In the genomic region with DNA sequence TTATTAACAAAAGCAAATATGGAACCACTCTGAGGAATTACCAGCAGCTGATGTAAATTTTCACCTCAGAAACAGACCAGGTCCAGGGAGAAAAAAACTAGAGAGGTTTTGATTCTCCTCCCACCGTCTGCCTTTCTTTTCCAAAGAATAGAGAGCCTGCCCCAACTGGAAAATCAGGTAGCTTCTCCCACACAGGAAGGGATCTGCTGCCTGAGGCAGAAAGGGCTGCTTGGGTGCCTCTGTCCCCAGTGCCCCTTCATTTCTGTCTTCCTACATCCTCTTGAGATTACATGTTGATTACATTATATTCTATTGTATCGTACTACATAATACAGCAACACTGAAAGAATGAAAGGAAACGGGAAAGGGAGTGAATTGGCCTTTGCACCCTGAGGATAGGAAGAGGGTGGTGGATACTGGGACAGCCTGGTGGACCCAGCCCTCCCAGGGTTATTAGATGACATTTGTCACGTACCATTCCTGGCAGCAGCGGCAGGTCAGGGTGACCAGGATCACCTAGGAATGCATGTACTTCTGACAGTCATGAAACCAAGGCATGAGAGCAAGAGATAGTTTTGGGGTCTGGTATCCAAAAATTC, we compare ENCODE assay signal across 1 cellular context.
TF ChIP-seq lines count a peak whose summit lies in the region.

No MANE protein-coding gene starts in this region.

TF ChIP-seq in endothelial cell of umbilical vein, 7 proteins besides CTCF, POLR2A, EP300 and RAD21 (continued from another document):
- TF ChIP-seq FOS (IDR thresholded peaks at IDR 0.05; ENCODE audit: borderline replicate concordance, insufficient read depth, low read length) (no peak), MYC (IDR thresholded peaks at IDR 0.05; ENCODE audit: low read depth, low read length) (no peak), JUN (IDR thresholded peaks at IDR 0.05; ENCODE audit: borderline replicate concordance, insufficient read depth, insufficient read length, low read depth) (no peak), GATA2 (IDR thresholded peaks at IDR 0.05; ENCODE audit: insufficient read depth, insufficient read length, low read depth, low read length) (no peak)
- TF ChIP-seq, protein P1, sequence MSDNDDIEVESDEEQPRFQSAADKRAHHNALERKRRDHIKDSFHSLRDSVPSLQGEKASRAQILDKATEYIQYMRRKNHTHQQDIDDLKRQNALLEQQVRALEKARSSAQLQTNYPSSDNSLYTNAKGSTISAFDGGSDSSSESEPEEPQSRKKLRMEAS (IDR thresholded peaks at IDR 0.05; ENCODE audit: insufficient read depth, insufficient read length), result no peak
